In the genomic region with DNA sequence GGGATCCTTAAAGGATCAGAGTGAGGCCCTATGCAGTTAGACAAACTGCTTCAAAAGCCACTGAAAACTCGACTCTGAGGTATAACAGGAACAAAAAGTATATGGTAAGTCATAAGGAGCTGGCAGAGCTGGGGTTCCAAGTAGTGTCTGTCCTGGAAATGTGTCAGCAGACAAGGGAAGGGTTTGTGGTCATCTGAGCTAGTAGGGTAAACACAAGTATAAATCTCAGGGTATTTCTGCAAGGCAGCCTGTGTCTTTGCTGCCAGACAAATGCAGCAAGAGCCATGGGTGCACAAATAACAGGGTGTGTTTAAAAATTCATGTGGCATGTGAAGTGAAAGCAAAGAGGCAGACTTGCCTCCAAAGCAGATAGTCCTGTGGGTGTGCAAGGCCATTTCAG, we compare ENCODE assay signal across 20 cellular contexts.
DNase-seq lines count a peak whose midpoint lies in the region; ATAC-seq and TF ChIP-seq lines count a peak whose summit lies in the region.
"Had no signal": no experiment of that assay in that cellular context is flagged by ENCODE, and none has a peak within 500 bp of the region (broad histone marks: within the 10 kb centered on the region; RNA-seq: fewer than 3 reads in every experiment).

No MANE protein-coding gene starts in this region.

- peaks cover 20% of the 10 kb centered on the region; the same call in 2 of the 3 replicates for H3K9me3 Mint-ChIP-seq in GM23338

- no peaks in the 10 kb centered on the region for H3K36me3 ChIP-seq in sigmoid colon
- H3K36me3 ChIP-seq in GM23338 (ENCODE audit: insufficient read depth), result no peaks in the 10 kb centered on the region
- H3K36me3 ChIP-seq: BLaER1, HAP-1 had no signal

- H3K9me2 ChIP-seq in GM23338 (ENCODE audit: insufficient read depth), result 0 out of 2 replicates have a peak, but pooled peaks cover 6% of the 10 kb centered on the region

- intact Hi-C loops in sigmoid colon (cut with DNase I), result loop anchor here (5.0 kb wide), 1 partner anchor 116 kb away; no protein-coding TSS in a partner anchor

- WGBS in sigmoid colon, 2 donors, result 48 to 72% methylated on average over 1 of the region's 1 CpG

- H3K4me1 Mint-ChIP-seq in GM23338, result no peaks in the 10 kb centered on the region

- no peak overlapping the region for H2AFZ ChIP-seq in GM23338

- H3K9me3 ChIP-seq in sigmoid colon, result no peaks in the 10 kb centered on the region
- H3K9me3 ChIP-seq: A549, BLaER1, HAP-1 had no signal

- H3K4me2 ChIP-seq in GM23338, result no peak overlapping the region
- H3K4me2 ChIP-seq: A549, BLaER1 had no signal

- H3K27ac Mint-ChIP-seq in GM23338, result no peak overlapping the region
- H3K27ac Mint-ChIP-seq: CD8-positive, alpha-beta T cell had no signal

- H3K27ac ChIP-seq in sigmoid colon (peak overlapping the region in 3 of 4 donors; percentile 56 to 70 (median 61)), GM23338 (ENCODE audit: low read depth) (no peak overlapping the region)
- H3K27ac ChIP-seq: A549, BLaER1 had no signal

- H3K4me1 ChIP-seq in sigmoid colon (peaks cover 0 to 25% (median 18%) of the 10 kb centered on the region in 4 donors), GM23338 (ENCODE audit: insufficient read depth) (no peaks in the 10 kb centered on the region)
- H3K4me1 ChIP-seq: A549, BLaER1, HAP-1 had no signal

- no peaks in the 10 kb centered on the region for H3F3A ChIP-seq in GM23338 (replicated peaks; ENCODE audit: low read depth)

- TF ChIP-seq CTCF in sigmoid colon (IDR thresholded peaks at IDR 0.05), result no peak
- TF ChIP-seq CTCF in GM23338 (conservative IDR thresholded peaks at IDR 0.05; ENCODE audit: low read depth in 2 of 2), result no peak

- ATAC-seq in HG02870 (IDR thresholded peaks at IDR 0.05; ENCODE audit: unreplicated experiment) (no peak), GM23338 (no peak)
- ATAC-seq: A549; CD8-positive, alpha-beta T cell; Right ventricle myocardium inferior had no signal

- peak; percentile 29 to 90 (median 54) for TF ChIP-seq EP300 in sigmoid colon (IDR thresholded peaks at IDR 0.05)

- no peak overlapping the region for H3K4me3 Mint-ChIP-seq in GM23338
- H3K4me3 Mint-ChIP-seq: CD8-positive, alpha-beta T cell had no signal

- peaks cover 24% of the 10 kb centered on the region; the same call in 2 of the 3 replicates for H3K36me3 Mint-ChIP-seq in GM23338 (ENCODE audit: low read depth)
- H3K36me3 Mint-ChIP-seq: CD8-positive, alpha-beta T cell had no signal

- H3K27me3 ChIP-seq in sigmoid colon (no peaks in the 10 kb centered on the region), GM23338 (ENCODE audit: insufficient read depth) (no peaks in the 10 kb centered on the region)
- H3K27me3 ChIP-seq: BLaER1 had no signal

- TF ChIP-seq POLR2A in sigmoid colon (IDR thresholded peaks at IDR 0.05), result no peak

- DNase-seq in HT1080 (ENCODE audit: low read depth) (peak; percentile 25), amniotic epithelial cell (ENCODE audit: low read depth) (peak; percentile 45), iris pigment epithelial cell (ENCODE audit: low read depth) (peak; percentile 33), sigmoid colon (peak; percentile 77), epidermal melanocyte (ENCODE audit: insufficient read length, low spot score) (no peak), GM23338 (ENCODE audit: low spot score) (no peak)
- no peak for DNase-seq in stimulated activated CD8-positive, alpha-beta memory T cell treated with anti-CD3 and anti-CD28 coated beads, Interleukin-4, amount 100 ng/mL, for 48 hours
- DNase-seq: Calu3; CD8-positive, alpha-beta T cell; EL; NCI-H187; NCI-H2107; NCI-H510A; NCI-H748 treated with DMSO at 0.1 percent for 48 hours; NK-92 treated with Interleukin-12 subunit alpha and Interleukin-12 subunit beta, amount 100 ng/mL, for 24 hours had no signal

- H4K20me1 ChIP-seq in GM23338 (replicated peaks; ENCODE audit: insufficient read depth), result no peaks in the 10 kb centered on the region
- H4K20me1 ChIP-seq: BLaER1 had no signal

- H3K4me3 ChIP-seq in sigmoid colon (no peak overlapping the region), GM23338 (no peak overlapping the region)
- H3K4me3 ChIP-seq: A549, BLaER1, HAP-1 had no signal

- peaks cover 2% of the 10 kb centered on the region for H3K27me3 Mint-ChIP-seq in GM23338 (ENCODE audit: insufficient read depth, low read depth, poor library complexity)

- H3K79me2 ChIP-seq in GM23338 (replicated peaks; ENCODE audit: insufficient read depth), result no peaks in the 10 kb centered on the region

TF ChIP-seq in GM23338, 12 proteins besides CTCF, POLR2A, EP300 and RAD21:
- TF ChIP-seq CREB1 (CRISPR knock-in tag; IDR thresholded peaks at IDR 0.05; ENCODE audit: low read depth), result no peak
- no peak for TF ChIP-seq EZH2phosphoT487 (IDR thresholded peaks at IDR 0.05; ENCODE audit: unreplicated experiment)
- no peak for TF ChIP-seq POLR2AphosphoS5 (IDR thresholded peaks at IDR 0.05; ENCODE audit: low read depth)
- TF ChIP-seq, protein P1, sequence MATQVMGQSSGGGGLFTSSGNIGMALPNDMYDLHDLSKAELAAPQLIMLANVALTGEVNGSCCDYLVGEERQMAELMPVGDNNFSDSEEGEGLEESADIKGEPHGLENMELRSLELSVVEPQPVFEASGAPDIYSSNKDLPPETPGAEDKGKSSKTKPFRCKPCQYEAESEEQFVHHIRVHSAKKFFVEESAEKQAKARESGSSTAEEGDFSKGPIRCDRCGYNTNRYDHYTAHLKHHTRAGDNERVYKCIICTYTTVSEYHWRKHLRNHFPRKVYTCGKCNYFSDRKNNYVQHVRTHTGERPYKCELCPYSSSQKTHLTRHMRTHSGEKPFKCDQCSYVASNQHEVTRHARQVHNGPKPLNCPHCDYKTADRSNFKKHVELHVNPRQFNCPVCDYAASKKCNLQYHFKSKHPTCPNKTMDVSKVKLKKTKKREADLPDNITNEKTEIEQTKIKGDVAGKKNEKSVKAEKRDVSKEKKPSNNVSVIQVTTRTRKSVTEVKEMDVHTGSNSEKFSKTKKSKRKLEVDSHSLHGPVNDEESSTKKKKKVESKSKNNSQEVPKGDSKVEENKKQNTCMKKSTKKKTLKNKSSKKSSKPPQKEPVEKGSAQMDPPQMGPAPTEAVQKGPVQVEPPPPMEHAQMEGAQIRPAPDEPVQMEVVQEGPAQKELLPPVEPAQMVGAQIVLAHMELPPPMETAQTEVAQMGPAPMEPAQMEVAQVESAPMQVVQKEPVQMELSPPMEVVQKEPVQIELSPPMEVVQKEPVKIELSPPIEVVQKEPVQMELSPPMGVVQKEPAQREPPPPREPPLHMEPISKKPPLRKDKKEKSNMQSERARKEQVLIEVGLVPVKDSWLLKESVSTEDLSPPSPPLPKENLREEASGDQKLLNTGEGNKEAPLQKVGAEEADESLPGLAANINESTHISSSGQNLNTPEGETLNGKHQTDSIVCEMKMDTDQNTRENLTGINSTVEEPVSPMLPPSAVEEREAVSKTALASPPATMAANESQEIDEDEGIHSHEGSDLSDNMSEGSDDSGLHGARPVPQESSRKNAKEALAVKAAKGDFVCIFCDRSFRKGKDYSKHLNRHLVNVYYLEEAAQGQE (IDR thresholded peaks at IDR 0.05; ENCODE audit: unreplicated experiment), result no peak

Comparison
In these comparisons a context has a peak if more than half of its experiments do, and no peak if none do; other contexts are left out.
1. DNase-seq: peak in HT1080 (single experiment), amniotic epithelial cell (single experiment), iris pigment epithelial cell (single experiment) and sigmoid colon (single experiment); none in stimulated activated CD8-positive, alpha-beta memory T cell treated with anti-CD3 and anti-CD28 coated beads, Interleukin-4, amount 100 ng/mL, for 48 hours (single experiment), epidermal melanocyte (single experiment) and GM23338 (single experiment).